19 cellular contexts compared by ENCODE assay signal in the genomic region with DNA sequence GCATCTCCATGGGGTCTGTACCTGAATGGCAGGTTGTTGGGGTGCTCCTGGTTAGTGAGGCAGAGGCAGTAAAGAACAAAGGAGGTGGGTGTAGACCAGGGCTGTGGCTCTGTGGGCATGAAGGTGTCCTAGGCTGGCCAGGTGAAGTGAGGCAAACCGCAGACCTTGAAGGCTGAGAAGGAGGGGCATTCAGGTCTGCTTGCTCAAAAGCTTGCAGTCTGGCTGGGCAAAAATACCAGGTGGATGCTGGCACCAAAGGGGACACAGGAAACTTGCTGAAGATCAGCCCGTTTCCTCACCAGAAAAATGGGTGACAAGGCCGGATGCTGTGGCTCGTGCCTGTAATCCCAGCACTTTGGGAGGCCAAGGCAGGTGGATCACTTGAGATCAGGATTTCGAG. TPM values are rescaled to one million over a fixed set of nuclear protein-coding genes. Genes with fewer than 3 reads are reported as not detected.
A peak's percentile ranks its signal among the peaks of the same experiment; 100 is the strongest.
DNase-seq lines count a peak whose midpoint lies in the region; ATAC-seq, FAIRE-seq and TF ChIP-seq lines count a peak whose summit lies in the region.
"Had no signal": no experiment of that assay in that cellular context is flagged by ENCODE, and none has a peak within 500 bp of the region (broad histone marks: within the 10 kb centered on the region; RNA-seq: fewer than 3 reads in every experiment).

No MANE protein-coding gene starts in this region.

- WGBS in neuronal stem cell (ENCODE audit: extremely low coverage in 2 of 2, insufficient read length in 2 of 2, insufficient replicate concordance in 1 of 2), 2 donors: no CpG with 5 or more reads among the region's 5 CpGs
- WGBS in trophoblast cell (ENCODE audit: extremely low coverage, insufficient coverage, insufficient read length): no CpG with 5 or more reads among the region's 5 CpGs

- H2BK5ac ChIP-seq in neuronal stem cell (ENCODE audit: low read length) (no peak overlapping the region), trophoblast cell (ENCODE audit: low read depth, low read length, poor library complexity) (no peak overlapping the region)

- no peak overlapping the region for H4K91ac ChIP-seq in neuronal stem cell (ENCODE audit: low read depth, low read length, poor library complexity)
- no peak overlapping the region for H4K91ac ChIP-seq in trophoblast cell (ENCODE audit: low read depth, low read length)

- H3K4me1 ChIP-seq in right atrium auricular region (peaks cover 0 to 33% of the 10 kb centered on the region in 2 donors), kidney (ENCODE audit: control insufficient read depth in 1 of 2, insufficient read depth in 1 of 2, low read depth in 1 of 2, low read length in 2 of 2) (peaks cover 9 to 11% of the 10 kb centered on the region in 2 donors), neuronal stem cell (ENCODE audit: control insufficient read depth in 2 of 2, insufficient read depth in 1 of 2, low read depth in 1 of 2, low read length in 2 of 2) (no peaks in the 10 kb centered on the region), trophoblast cell (ENCODE audit: control insufficient read depth in 1 of 2, insufficient read depth in 2 of 2, low read length in 2 of 2) (no peaks in the 10 kb centered on the region)
- H3K4me1 ChIP-seq: A549, HAP-1 had no signal

- intact Hi-C loops in cardiac septum (cut with DNase I): loop anchor here (5.0 kb wide), 1 partner anchor 37 kb away; no protein-coding TSS in a partner anchor
- intact Hi-C loops in kidney (cut with DNase I): no loop called here

- no peak overlapping the region for H2AK5ac ChIP-seq in neuronal stem cell (ENCODE audit: low read depth, low read length)
- H2AK5ac ChIP-seq in trophoblast cell (ENCODE audit: low read length): no peak overlapping the region

- H3K4ac ChIP-seq in neuronal stem cell (ENCODE audit: low read length) (no peak overlapping the region), trophoblast cell (ENCODE audit: low read depth, low read length) (no peak overlapping the region)

- no peak for ATAC-seq in activated T-helper 17 cell treated with anti-CD3 and anti-CD28 coated beads, Interleukin-2, amount 50 U/mL, for 72 hours (replicated peaks)
- ATAC-seq: A549 had no signal

- no peak overlapping the region for H2BK12ac ChIP-seq in neuronal stem cell (ENCODE audit: low read length)
- no peak overlapping the region for H2BK12ac ChIP-seq in trophoblast cell (ENCODE audit: low read length)

- H4K8ac ChIP-seq in neuronal stem cell (ENCODE audit: low read depth, low read length) (no peak overlapping the region), trophoblast cell (ENCODE audit: low read depth, low read length) (no peak overlapping the region)

- no peaks in the 10 kb centered on the region for H3K27me3 Mint-ChIP-seq in activated T-helper 17 cell treated with anti-CD3 and anti-CD28 coated beads, Interleukin-2, amount 50 U/mL, for 72 hours
- H3K27me3 Mint-ChIP-seq: CD4-positive, alpha-beta memory T cell had no signal

- H3K18ac ChIP-seq in neuronal stem cell (ENCODE audit: low read length) (peak overlapping the region; percentile 57), trophoblast cell (ENCODE audit: low read length) (no peak overlapping the region)

- H3K23ac ChIP-seq in neuronal stem cell (ENCODE audit: low read depth, low read length, poor library complexity) (no peak overlapping the region), trophoblast cell (ENCODE audit: low read length) (no peak overlapping the region)

- H3K4me2 ChIP-seq in neuronal stem cell (ENCODE audit: insufficient read depth, low read length, poor library complexity, severe bottlenecking): no peak overlapping the region
- no peak overlapping the region for H3K4me2 ChIP-seq in trophoblast cell (ENCODE audit: low read length)
- H3K4me2 ChIP-seq: A549 had no signal

- H2BK120ac ChIP-seq in neuronal stem cell (ENCODE audit: low read depth, low read length) (no peak overlapping the region), trophoblast cell (ENCODE audit: insufficient read depth, low read length, poor library complexity) (no peak overlapping the region)

- H3K4me3 Mint-ChIP-seq in activated T-helper 17 cell treated with anti-CD3 and anti-CD28 coated beads, Interleukin-2, amount 50 U/mL, for 72 hours: no peak overlapping the region
- H3K4me3 Mint-ChIP-seq: CD4-positive, alpha-beta memory T cell had no signal

- no peaks in the 10 kb centered on the region for H3K9me3 Mint-ChIP-seq in activated T-helper 17 cell treated with anti-CD3 and anti-CD28 coated beads, Interleukin-2, amount 50 U/mL, for 72 hours
- H3K9me3 Mint-ChIP-seq: CD4-positive, alpha-beta memory T cell had no signal

- no peak overlapping the region for H3K4me3 ChIP-seq in right atrium auricular region
- no peak overlapping the region for H3K4me3 ChIP-seq in kidney (ENCODE audit: low read length in 2 of 2)
- H3K4me3 ChIP-seq in neuronal stem cell (ENCODE audit: low read length in 2 of 2): no peak overlapping the region
- no peak overlapping the region for H3K4me3 ChIP-seq in trophoblast cell (ENCODE audit: low read depth, low read length)
- H3K4me3 ChIP-seq: A549, HAP-1 had no signal

- no peak for FAIRE-seq in kidney (lab: Jason Lieb, UNC)
- FAIRE-seq: A549, G401.6, GM12892, GM19239, H1 had no signal

- H3K14ac ChIP-seq in neuronal stem cell (ENCODE audit: low read length) (peak overlapping the region; percentile 32), trophoblast cell (ENCODE audit: low read length) (no peak overlapping the region)

- H3K9me3 ChIP-seq in right atrium auricular region (no peaks in the 10 kb centered on the region), kidney (ENCODE audit: control insufficient read depth in 1 of 2, low read length in 2 of 2) (no peaks in the 10 kb centered on the region), neuronal stem cell (replicated peaks in 1 of 2; ENCODE audit: control insufficient read depth in 2 of 2, insufficient read depth in 1 of 2, low read depth in 1 of 2, low read length in 2 of 2) (no peaks in the 10 kb centered on the region), trophoblast cell (ENCODE audit: insufficient read depth, low read depth, low read length) (no peaks in the 10 kb centered on the region)
- H3K9me3 ChIP-seq: A549, BE2C, HAP-1 had no signal

- no peak overlapping the region for H2BK15ac ChIP-seq in neuronal stem cell (ENCODE audit: low read length)

- H2AFZ ChIP-seq in neuronal stem cell (ENCODE audit: low read length) (no peak overlapping the region), trophoblast cell (ENCODE audit: insufficient read depth, low read length, poor library complexity) (no peak overlapping the region)

- H4K12ac ChIP-seq in trophoblast cell (ENCODE audit: low read depth, low read length): no peak overlapping the region

- TF ChIP-seq CTCF in right atrium auricular region (IDR thresholded peaks at IDR 0.05) (no peak), kidney (IDR thresholded peaks at IDR 0.05; ENCODE audit: borderline replicate concordance, extremely low read depth, insufficient read depth) (no peak)

- no peaks in the 10 kb centered on the region for H3K4me1 Mint-ChIP-seq in activated T-helper 17 cell treated with anti-CD3 and anti-CD28 coated beads, Interleukin-2, amount 50 U/mL, for 72 hours

- DNase-seq in right atrium auricular region (ENCODE audit: low spot score): no peak
- DNase-seq in cardiac septum (ENCODE audit: low spot score): no peak
- no peak for DNase-seq in kidney
- DNase-seq in neuronal stem cell (ENCODE audit: low spot score): no peak
- no peak for DNase-seq in DMS 273 (lab: John Stamatoyannopoulos, UW; ENCODE audit: unreplicated experiment)
- DNase-seq in trophoblast cell: no peak
- DNase-seq: BE2C; CD4-positive, alpha-beta memory T cell; DMS153; DMS79 treated with DMSO at 0.1 percent for 48 hours; EL had no signal

- H3K79me2 ChIP-seq in trophoblast cell (ENCODE audit: control insufficient read depth, insufficient read depth, low read length, poor library complexity): no peaks in the 10 kb centered on the region

- H3K9ac ChIP-seq in kidney (ENCODE audit: low read length in 2 of 2) (peak overlapping the region in 1 of 2 donors; percentile 4), neuronal stem cell (ENCODE audit: low read depth, low read length, poor library complexity) (no peak overlapping the region), trophoblast cell (ENCODE audit: low read length) (no peak overlapping the region)

- H3K36me3 ChIP-seq in right atrium auricular region: no peaks in the 10 kb centered on the region
- H3K36me3 ChIP-seq in kidney (ENCODE audit: control insufficient read depth in 1 of 2, insufficient read depth in 2 of 2, low read length in 2 of 2): no peaks in the 10 kb centered on the region
- no peaks in the 10 kb centered on the region for H3K36me3 ChIP-seq in neuronal stem cell (replicated peaks in 1 of 2; ENCODE audit: control insufficient read depth in 2 of 2, insufficient read depth in 2 of 2, low read length in 2 of 2)
- no peaks in the 10 kb centered on the region for H3K36me3 ChIP-seq in trophoblast cell (ENCODE audit: control insufficient read depth in 1 of 2, insufficient read depth in 2 of 2, low read length in 2 of 2)
- H3K36me3 ChIP-seq: BE2C, HAP-1 had no signal

- H3K36me3 Mint-ChIP-seq in activated T-helper 17 cell treated with anti-CD3 and anti-CD28 coated beads, Interleukin-2, amount 50 U/mL, for 72 hours (ENCODE audit: low read depth): no peaks in the 10 kb centered on the region
- H3K36me3 Mint-ChIP-seq: CD4-positive, alpha-beta memory T cell had no signal

- no peaks in the 10 kb centered on the region for H3K27me3 ChIP-seq in right atrium auricular region
- no peaks in the 10 kb centered on the region for H3K27me3 ChIP-seq in neuronal stem cell (ENCODE audit: control insufficient read depth in 3 of 3, insufficient read depth in 3 of 3, low read depth in 1 of 3, low read length in 3 of 3)
- no peaks in the 10 kb centered on the region for H3K27me3 ChIP-seq in trophoblast cell (ENCODE audit: insufficient read depth, low read length)
- H3K27me3 ChIP-seq: BE2C had no signal

- H3K27ac Mint-ChIP-seq in activated T-helper 17 cell treated with anti-CD3 and anti-CD28 coated beads, Interleukin-2, amount 50 U/mL, for 72 hours: peak overlapping the region; percentile 13

- H3K79me1 ChIP-seq in neuronal stem cell (ENCODE audit: low read depth, low read length) (no peaks in the 10 kb centered on the region), trophoblast cell (ENCODE audit: low read length) (no peaks in the 10 kb centered on the region)

- H3K27ac ChIP-seq in right atrium auricular region: peak overlapping the region; percentile 32 to 52
- H3K27ac ChIP-seq in kidney (ENCODE audit: low read depth in 2 of 2, low read length in 2 of 2): peak overlapping the region; percentile 33 to 69
- no peak overlapping the region for H3K27ac ChIP-seq in neuronal stem cell (replicated peaks; ENCODE audit: low read length)
- no peak overlapping the region for H3K27ac ChIP-seq in trophoblast cell (ENCODE audit: low read depth, low read length)
- H3K27ac ChIP-seq: A549, C4-2B had no signal

RNA-seq across cellular contexts. Expression of gene B3GNT2, which starts 6.7 kb away (rescaled TPM):
- total RNA-seq in right atrium auricular region (10 to 100 TPM; 17.7 to 31.1 TPM), cardiac septum (31.2 TPM), kidney (35.0 TPM)
- 10 to 100 TPM; 15.0 to 20.1 TPM for total RNA-seq in activated T-helper 17 cell treated with anti-CD3 and anti-CD28 coated beads, Interleukin-2, amount 50 U/mL, for 72 hours
- polyA plus RNA-seq in kidney (ENCODE audit: insufficient read depth, low read depth, low replicate concordance): 17.5 TPM
- polyA plus RNA-seq in neuronal stem cell (2013, experiment 1 of 2): 18.9 TPM
- polyA plus RNA-seq in neuronal stem cell (2013, experiment 2 of 2): 19.4 TPM
- polyA plus RNA-seq in trophoblast cell (2013): 24.8 and 26.0 TPM in 2 replicates

Comparison
In these comparisons a context has a peak if more than half of its experiments do, and no peak if none do; other contexts are left out.
1. H3K27ac ChIP-seq: peak in right atrium auricular region (2 of 2) and kidney (2 of 2); none in neuronal stem cell (single experiment) and trophoblast cell (single experiment).